In genomic region chr6:38148606-38149005, GRCh38 we compare ENCODE assay signal across 34 cellular contexts.
"Had no signal": no experiment of that assay in that cellular context is flagged by ENCODE, and none has a peak within 500 bp of the region (broad histone marks: within the 10 kb centered on the region; RNA-seq: fewer than 3 reads in every experiment).

No MANE protein-coding gene starts in this region.

- H3K4me2 ChIP-seq: SK-N-SH had no signal

- H3K9me3 ChIP-seq: ascending aorta, body of pancreas, breast epithelium, Peyer's patch, SJSA1, SK-N-SH had no signal

- H3K36me3 ChIP-seq: breast epithelium had no signal

- H3K9ac ChIP-seq: SK-N-SH had no signal

- H3K4me1 ChIP-seq: ascending aorta, breast epithelium, Peyer's patch, SJSA1 had no signal

- H3K27ac ChIP-seq: ascending aorta, body of pancreas, breast epithelium, Peyer's patch, SJSA1 had no signal

- H3K36me3 Mint-ChIP-seq: activated CD8-positive, alpha-beta memory T cell treated with anti-CD3 and anti-CD28 coated beads, Interleukin-2, amount 10 ng/mL, durations not matched to agents 7 days and 5 days; activated naive CD4-positive, alpha-beta T cell treated with anti-CD3 and anti-CD28 coated beads, Interleukin-2, amount 50 U/mL, for 24 hours; WTC11 had no signal

- H3K27ac Mint-ChIP-seq: activated CD4-positive, alpha-beta memory T cell treated with anti-CD3 and anti-CD28 coated beads, Interleukin-2, amount 10 ng/mL, durations not matched to agents 7 days and 5 days; activated CD8-positive, alpha-beta memory T cell treated with anti-CD3 and anti-CD28 coated beads, Interleukin-2, amount 10 ng/mL, durations not matched to agents 7 days and 5 days; activated naive CD8-positive, alpha-beta T cell treated with anti-CD3 and anti-CD28 coated beads, Interleukin-2, amount 10 ng/mL, durations not matched to agents 7 days and 5 days; activated T-helper 2 cell treated with anti-CD3 and anti-CD28 coated beads, Interferon-gamma antibody, Interleukin-2, Interleukin-4, amounts not matched to agents 10 μg/mL and 5 μg/mL and 100 μg/mL, durations not matched to agents 14 hours and 24 hours and 36 hours had no signal

- H3K27me3 Mint-ChIP-seq: activated CD4-positive, alpha-beta memory T cell treated with anti-CD3 and anti-CD28 coated beads, Interleukin-2, amount 10 ng/mL, durations not matched to agents 7 days and 5 days; activated CD8-positive, alpha-beta memory T cell treated with anti-CD3 and anti-CD28 coated beads, Interleukin-2, amount 10 ng/mL, durations not matched to agents 7 days and 5 days; activated naive CD4-positive, alpha-beta T cell treated with anti-CD3 and anti-CD28 coated beads, Interleukin-2, amount 50 U/mL, for 24 hours; activated naive CD8-positive, alpha-beta T cell treated with anti-CD3 and anti-CD28 coated beads, Interleukin-2, amount 10 ng/mL, durations not matched to agents 7 days and 5 days had no signal

- FAIRE-seq: TTC549 had no signal

- H3K9me3 Mint-ChIP-seq: activated CD4-positive, alpha-beta memory T cell treated with anti-CD3 and anti-CD28 coated beads, Interleukin-2, amount 10 ng/mL, durations not matched to agents 7 days and 5 days; activated naive CD4-positive, alpha-beta T cell treated with anti-CD3 and anti-CD28 coated beads, Interleukin-2, amount 50 U/mL, for 24 hours; activated naive CD8-positive, alpha-beta T cell treated with anti-CD3 and anti-CD28 coated beads, Interleukin-2, amount 10 ng/mL, durations not matched to agents 7 days and 5 days; activated T-cell treated with anti-CD3 and anti-CD28 coated beads, Interleukin-2, amount 50 U/mL, for 72 hours; activated T-helper 2 cell treated with anti-CD3 and anti-CD28 coated beads, Interferon-gamma antibody, Interleukin-2, Interleukin-4, amounts not matched to agents 10 μg/mL and 5 μg/mL and 100 μg/mL, durations not matched to agents 14 hours and 24 hours and 36 hours; T-helper 1 cell treated with Interleukin-12 subunit alpha and Interleukin-12 subunit beta and Interleukin-4 antibody, amounts not matched to agents 30 μg/mL and 1 μg/mL, for 36 hours; T-helper 2 cell treated with Interferon-gamma antibody and Interleukin-4, amounts not matched to agents 5 μg/mL and 100 μg/mL, for 36 hours; WTC11 had no signal

- H3K4me3 Mint-ChIP-seq: activated CD4-positive, alpha-beta memory T cell treated with anti-CD3 and anti-CD28 coated beads, Interleukin-2, amount 10 ng/mL, durations not matched to agents 7 days and 5 days; activated CD8-positive, alpha-beta memory T cell treated with anti-CD3 and anti-CD28 coated beads, Interleukin-2, amount 10 ng/mL, durations not matched to agents 7 days and 5 days; activated naive CD4-positive, alpha-beta T cell treated with anti-CD3 and anti-CD28 coated beads, Interleukin-2, amount 50 U/mL, for 24 hours; activated naive CD8-positive, alpha-beta T cell treated with anti-CD3 and anti-CD28 coated beads, Interleukin-2, amount 10 ng/mL, durations not matched to agents 7 days and 5 days; activated T-cell treated with anti-CD3 and anti-CD28 coated beads, Interleukin-2, amount 50 U/mL, for 72 hours; T-helper 1 cell treated with Interleukin-12 subunit alpha and Interleukin-12 subunit beta and Interleukin-4 antibody, amounts not matched to agents 30 μg/mL and 1 μg/mL, for 36 hours; T-helper 2 cell treated with Interferon-gamma antibody and Interleukin-4, amounts not matched to agents 5 μg/mL and 100 μg/mL, for 36 hours; WTC11 had no signal

- H3K27me3 ChIP-seq: ascending aorta, body of pancreas, breast epithelium, Peyer's patch, SJSA1 had no signal

- ATAC-seq: activated CD4-positive, CD25-positive, alpha-beta regulatory T cell treated with anti-CD3 and anti-CD28 coated beads, Interleukin-2, amount 50 U/mL, for 24 hours; activated CD8-positive, alpha-beta memory T cell treated with anti-CD3 and anti-CD28 coated beads, Interleukin-2, amount 10 ng/mL, durations not matched to agents 7 days and 5 days; activated T-cell treated with anti-CD3 and anti-CD28 coated beads, Interleukin-2, amount 50 U/mL, for 72 hours; body of pancreas; PC-3; WTC11 had no signal

- H3K4me1 Mint-ChIP-seq: activated CD8-positive, alpha-beta memory T cell treated with anti-CD3 and anti-CD28 coated beads, Interleukin-2, amount 10 ng/mL, durations not matched to agents 7 days and 5 days had no signal

- H3K4me3 ChIP-seq: ascending aorta, body of pancreas, breast epithelium, Peyer's patch, SJSA1 had no signal

- DNase-seq: activated CD4-positive, alpha-beta memory T cell treated with anti-CD3 and anti-CD28 coated beads, Interleukin-2, amount 10 ng/mL, durations not matched to agents 7 days and 5 days; activated CD4-positive, alpha-beta T cell treated with anti-CD3 and anti-CD28 coated beads for 48 hours; activated CD8-positive, alpha-beta memory T cell treated with anti-CD3 and anti-CD28 coated beads for 24 hours; activated CD8-positive, alpha-beta memory T cell treated with anti-CD3 and anti-CD28 coated beads, Interleukin-2, amount 10 ng/mL, durations not matched to agents 7 days and 5 days; activated gamma-delta T cell; activated naive CD4-positive, alpha-beta T cell treated with Interleukin-2 at 50 U/mL for 16 hours; activated naive CD8-positive, alpha-beta T cell treated with anti-CD3 and anti-CD28 coated beads, Interleukin-2, amount 10 ng/mL, durations not matched to agents 7 days and 5 days; activated T-cell treated with anti-CD3 and anti-CD28 coated beads, Interleukin-2, amount 50 U/mL, for 1 hour; activated T-cell treated with anti-CD3 and anti-CD28 coated beads, Interleukin-2, amount 50 U/mL, for 72 hours; amygdala; Karpas-422; KBM-7; NCI-H1105 treated with DMSO at 0.1 percent for 48 hours; NCI-H1436; NCI-H1694; NCI-H2029; NCI-H345; NCI-H524 treated with DMSO at 0.1 percent for 48 hours; PC-3; Peyer's patch; RPMI8226; SHP77 treated with DMSO at 0.1 percent for 48 hours; SK-N-SH had no signal
